Comparison of ENCODE assay signal across 8 cellular contexts in the genomic region with DNA sequence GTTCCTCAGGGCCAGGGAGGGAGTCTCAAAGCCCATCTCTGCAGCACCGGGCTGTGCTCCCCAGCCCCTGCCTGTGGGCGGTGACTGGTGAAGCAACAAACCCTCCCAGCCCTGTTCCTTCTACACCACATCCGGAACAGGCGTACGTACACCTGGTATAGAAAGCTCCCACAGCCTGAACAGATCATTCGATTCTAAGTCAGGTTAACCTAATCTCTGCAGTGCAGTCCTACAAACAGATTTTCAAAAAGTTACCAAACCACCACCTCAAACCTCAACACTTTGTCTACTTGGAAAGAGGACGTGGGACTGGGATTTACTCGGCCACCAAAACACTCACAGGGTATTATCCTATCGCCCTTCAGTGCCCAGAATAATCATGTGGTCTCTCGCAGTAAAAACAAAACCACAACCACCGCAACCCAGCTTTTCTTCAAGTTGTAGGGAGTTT.
DNase-seq lines count a peak whose midpoint lies in the region; ATAC-seq lines count a peak whose summit lies in the region.

No MANE protein-coding gene starts in this region.

- ATAC-seq in GM18867 (IDR thresholded peaks at IDR 0.05; ENCODE audit: unreplicated experiment) = peak; percentile 99
- ATAC-seq in HG03095 (IDR thresholded peaks at IDR 0.05; ENCODE audit: unreplicated experiment) = peak; percentile 96
- peak; percentile 93 to 97 for ATAC-seq in activated CD4-positive, CD25-positive, alpha-beta regulatory T cell treated with anti-CD3 and anti-CD28 coated beads, Interleukin-2, amount 50 U/mL, for 24 hours

- DNase-seq in foreskin melanocyte (peak; percentile 57), NCI-H446 treated with DMSO at 0.1 percent for 48 hours (lab: John Stamatoyannopoulos, UW) (no peak), NCI-H2171 (lab: John Stamatoyannopoulos, UW) (no peak), cerebellar cortex (ENCODE audit: low spot score) (no peak)
- peak; percentile 22 for DNase-seq in stimulated activated CD8-positive, alpha-beta memory T cell treated with anti-CD3 and anti-CD28 coated beads, Interleukin-4, amount 100 ng/mL, for 24 hours (ENCODE audit: low read depth)

Comparison
In these comparisons a context has a peak if more than half of its experiments do, and no peak if none do; other contexts are left out.
1. DNase-seq: peak in foreskin melanocyte (single experiment) and stimulated activated CD8-positive, alpha-beta memory T cell treated with anti-CD3 and anti-CD28 coated beads, Interleukin-4, amount 100 ng/mL, for 24 hours (single experiment); none in NCI-H446 treated with DMSO at 0.1 percent for 48 hours (single experiment), NCI-H2171 (single experiment) and cerebellar cortex (single experiment).
2. Peak in every context shown above with its lines, with median percentiles within 50 percentile points of each other: ATAC-seq.